In genomic region chrX:12999422-12999821, GRCh38 we compare ENCODE assay signal across 9 cellular contexts. TPM values are rescaled to one million over a fixed set of nuclear protein-coding genes. Genes with fewer than 3 reads are reported as not detected.
DNase-seq lines count a peak whose midpoint lies in the region; ATAC-seq, FAIRE-seq and TF ChIP-seq lines count a peak whose summit lies in the region.
"Had no signal": no experiment of that assay in that cellular context is flagged by ENCODE, and none has a peak within 500 bp of the region (broad histone marks: within the 10 kb centered on the region; RNA-seq: fewer than 3 reads in every experiment).

No MANE protein-coding gene starts in this region.

- peak; percentile 44 for DNase-seq in activated T-cell treated with anti-CD3 and anti-CD28 coated beads, Interleukin-2, amount 50 U/mL, for 4 hours
- DNase-seq in activated T-cell treated with anti-CD3 and anti-CD28 coated beads, Interleukin-2, amount 50 U/mL, for 1 hour = no peak
- no peak for DNase-seq in GM12878 (ENCODE audit: low read depth, low spot score)
- no peak for DNase-seq in substantia nigra (lab: John Stamatoyannopoulos, UW)
- DNase-seq in GOT3 (lab: John Stamatoyannopoulos, UW) = no peak
- no peak for DNase-seq in EL

- H3K27me3 Mint-ChIP-seq in activated T-cell treated with anti-CD3 and anti-CD28 coated beads, Interleukin-2, amount 50 U/mL, for 4 hours (ENCODE audit: low read depth) = no peaks in the 10 kb centered on the region

- intact Hi-C loops in GM12878 (cut with micrococcal nuclease; ENCODE audit: unreplicated experiment) = no loop called here

- H3K9me3 ChIP-seq in HUES64 (ENCODE audit: insufficient read depth, low read depth, low read length) (no peaks in the 10 kb centered on the region), GM12878 (replicated peaks; ENCODE audit: control insufficient read depth, insufficient read depth, low read length) (no peaks in the 10 kb centered on the region)

- H3K9me3 Mint-ChIP-seq in activated T-cell treated with anti-CD3 and anti-CD28 coated beads, Interleukin-2, amount 50 U/mL, for 4 hours = no peaks in the 10 kb centered on the region

- H3K27ac ChIP-seq in HUES64 (ENCODE audit: low read depth, low read length) (peak overlapping the region; percentile 67; the same call in 1 of the 2 replicates), GM12878 (ENCODE audit: control insufficient read depth, insufficient read depth) (peak overlapping the region; percentile 91), substantia nigra (ENCODE audit: low read depth, low read length, poor library complexity, severe bottlenecking) (peak overlapping the region; percentile 79)

- SMC1A ChIA-PET in GM12878 (lab: Charles Lee; ENCODE audit: uncharacterized antibody, unreplicated experiment) = interaction anchor here (1.0 to 25.1 kb wide), 9 partner anchors 12 to 83 kb away, joined by 3 to 847 read pairs (median 83); partner anchors contain the start of gene TMSB4X

- H3K27me3 ChIP-seq in HUES64 (ENCODE audit: insufficient read depth, low read length) (no peaks in the 10 kb centered on the region), GM12878 (replicated peaks in 1 of 2; ENCODE audit: control insufficient read depth in 2 of 2, insufficient read depth in 2 of 2, low read length in 1 of 2) (no peaks in the 10 kb centered on the region)

- RAD21 ChIA-PET in GM12878 (lab: Charles Lee; ENCODE audit: unreplicated experiment) = interaction anchor here (0.8 to 22.5 kb wide), 12 partner anchors 9 to 256 kb away, joined by 3 to 689 read pairs (median 22); partner anchors contain the start of gene TMSB4X

- 50% methylated on average over 9 of the region's 9 CpGs for WGBS in HUES64
- 4% methylated on average over 9 of the region's 9 CpGs for WGBS in GM12878 (ENCODE audit: insufficient coverage, insufficient replicate concordance, low lambda C conversion rate, missing lambda C conversion rate)

- no peaks in the 10 kb centered on the region for H3K36me3 ChIP-seq in HUES64 (ENCODE audit: insufficient read depth, low read length)
- no peaks in the 10 kb centered on the region for H3K36me3 ChIP-seq in GM12878 (ENCODE audit: control insufficient read depth in 2 of 2, insufficient read depth in 2 of 2, low read length in 1 of 2)

- CTCF ChIA-PET in GM12878 (lab: Yijun Ruan, JAX) = interaction anchor here (0.8 to 12.2 kb wide), 9 partner anchors 14 to 474 kb away, joined by 3 to 123 read pairs (median 5); no protein-coding TSS in a partner anchor

- POLR2A ChIA-PET in GM12878 (lab: Charles Lee) = interaction anchor here (0.6 to 17.2 kb wide), 11 partner anchors 13 to 255 kb away, joined by 3 to 280 read pairs (median 5); no protein-coding TSS in a partner anchor

- H3K4me3 ChIP-seq in HUES64 (ENCODE audit: low read length) = no peak overlapping the region
- H3K4me3 ChIP-seq in GM12878 = peak overlapping the region; percentile 9; the same call in 1 of the 2 replicates

- no peaks in the 10 kb centered on the region; the same call in none of the 2 replicates for H3K79me2 ChIP-seq in GM12878 (ENCODE audit: control insufficient read depth, insufficient read depth, low read length)

- peak; percentile 82 for FAIRE-seq in GM12878 (lab: Jason Lieb, UNC)

- H3K4me1 ChIP-seq in HUES64 (ENCODE audit: insufficient read depth, low read length) (peaks cover 28% of the 10 kb centered on the region), GM12878 (ENCODE audit: control insufficient read depth, insufficient read depth, low read length) (peaks cover 59% of the 10 kb centered on the region)

- H3K36me3 Mint-ChIP-seq in activated T-cell treated with anti-CD3 and anti-CD28 coated beads, Interleukin-2, amount 50 U/mL, for 4 hours (ENCODE audit: insufficient read depth) = no peaks in the 10 kb centered on the region

- no TSS peak for BruUV-seq in GM12878 (replicated peaks; lab: Mats Ljungman, UMichigan)

- peak overlapping the region; percentile 66 for H3K4me3 Mint-ChIP-seq in activated T-cell treated with anti-CD3 and anti-CD28 coated beads, Interleukin-2, amount 50 U/mL, for 4 hours

- TF ChIP-seq RAD21 in GM12878 (IDR thresholded peaks at IDR 0.05; ENCODE audit: insufficient read depth, low read depth, low read length) = peak; percentile 17; the same call in 1 of the 2 replicates

- peak overlapping the region; percentile 72 for H3K4me2 ChIP-seq in GM12878 (ENCODE audit: control insufficient read depth, insufficient read depth)

- TF ChIP-seq POLR2A in GM12878 (IDR thresholded peaks at IDR 0.05; ENCODE audit: low read depth, low read length) = 0 out of 2 replicates have a peak, but pooled peaks have one; percentile 32

- H4K20me1 ChIP-seq in GM12878 (ENCODE audit: control insufficient read depth, insufficient read depth) = no peaks in the 10 kb centered on the region

- TF ChIP-seq EP300 in GM12878 (IDR thresholded peaks at IDR 0.05; ENCODE audit: borderline replicate concordance in 1 of 2, control insufficient read depth in 1 of 2, low read depth in 2 of 2, low read length in 2 of 2) = peak; percentile 90 to 95; a peak in 3 of 4 replicates

- H3K4me1 Mint-ChIP-seq in activated T-cell treated with anti-CD3 and anti-CD28 coated beads, Interleukin-2, amount 50 U/mL, for 4 hours (ENCODE audit: low read depth) = peaks cover 67% of the 10 kb centered on the region

- in situ Hi-C loops in GM12878 (cut with MboI) = no loop called here

- no peak for TF ChIP-seq CTCF in GM12878 (IDR thresholded peaks at IDR 0.05 in 2 of 3, conservative IDR thresholded peaks at IDR 0.05 in 1 of 3; ENCODE audit: control insufficient read depth in 2 of 3, extremely low read depth in 1 of 3, insufficient read depth in 1 of 3, low read depth in 3 of 3, low read length in 3 of 3)

- no peak overlapping the region for H2AFZ ChIP-seq in GM12878 (ENCODE audit: control insufficient read depth, low read depth, low read length)

- peak; percentile 74 to 77 for ATAC-seq in activated T-cell treated with anti-CD3 and anti-CD28 coated beads, Interleukin-2, amount 50 U/mL, for 4 hours
- ATAC-seq in GM12878 = peak; percentile 67
- no peak for ATAC-seq in GM21786 (IDR thresholded peaks at IDR 0.05; ENCODE audit: unreplicated experiment)

- H3K9ac ChIP-seq in HUES64 (ENCODE audit: low read depth, low read length) = no peak overlapping the region
- peak overlapping the region; percentile 48 for H3K9ac ChIP-seq in GM12878 (ENCODE audit: control insufficient read depth, insufficient read depth, low read length)

TF ChIP-seq in GM12878, 131 proteins besides CTCF, POLR2A, EP300 and RAD21 (continues in another document):
- no peak for TF ChIP-seq MEF2B (IDR thresholded peaks at IDR 0.05; ENCODE audit: partially characterized antibody, poor library complexity, severe bottlenecking)

RNA-seq across cellular contexts. Expression of gene TMSB4X, which starts 24.5 kb away (rescaled TPM):
- 1,000 to 10,000 TPM; 1,344 to 1,576 (median 1,475) TPM for total RNA-seq in activated T-cell treated with anti-CD3 and anti-CD28 coated beads, Interleukin-2, amount 50 U/mL, for 4 hours
- 2,123 TPM for polyA plus RNA-seq in HUES64 (2013, experiment 1 of 2)
- 2,317 TPM for polyA plus RNA-seq in HUES64 (2013, experiment 2 of 2)
- total RNA-seq in GM12878 (2013; cell fraction: nucleolus; rRNA removed) = 726 and 815 TPM in 2 replicates
- total RNA-seq in GM12878 (2014; rRNA removed) (20,095 and 20,513 TPM in 2 replicates), GM12878 (2014; rRNA removed; fragmentation: Illumina TruSeq; extraction: Trizol) (14,081 and 14,526 TPM in 2 replicates), GM12878 (2021) (15,676 and 15,778 TPM in 2 replicates)
- polyA plus RNA-seq in GM12878 (2011; ENCODE audit: low read depth) = 20,663 TPM
- polyA plus RNA-seq in GM12878 (2011; rRNA removed) (13,924 and 13,999 TPM in 2 replicates), GM12878 (2014; fragmentation: Illumina TruSeq; extraction: Trizol) (22,521 and 25,739 TPM in 2 replicates), GM12878 (2014; fragmentation: Nextera tagmentation; extraction: Ambion mirVana) (over 10,000 TPM; 32,576 to 35,408 TPM), GM12878 (2014; rRNA removed) (21,672 and 21,926 TPM in 2 replicates), GM12878 (2016; fragmentation: Nextera tagmentation; extraction: Ambion mirVana) (over 10,000 TPM; 35,271 to 37,234 TPM)
- polyA plus RNA-seq in GM12878 (2011; cell fraction: cytosol; rRNA removed) = 6,321 and 8,073 TPM in 2 replicates
- 2,770 and 4,943 TPM in 2 replicates for polyA plus RNA-seq in GM12878 (2011; cell fraction: nucleus; rRNA removed)
- polyA plus RNA-seq in GM12878 (2012) = 18,326 and 24,333 TPM in 2 replicates
- polyA minus RNA-seq in GM12878 (2011; rRNA and poly(A)+ RNA removed) = 5,151 and 6,646 TPM in 2 replicates
- 2,250 and 2,391 TPM in 2 replicates for polyA minus RNA-seq in GM12878 (2011; cell fraction: cytosol; rRNA and poly(A)+ RNA removed)
- polyA minus RNA-seq in GM12878 (2011; cell fraction: nucleus; rRNA and poly(A)+ RNA removed) = 1,575 and 1,669 TPM in 2 replicates

RNA-seq across cellular contexts. Expression of gene FAM9C, which starts 45.0 kb away (rescaled TPM):
- not detected for total RNA-seq in activated T-cell treated with anti-CD3 and anti-CD28 coated beads, Interleukin-2, amount 50 U/mL, for 4 hours
- polyA plus RNA-seq in HUES64 (2013, experiment 1 of 2) = not detected
- not detected for polyA plus RNA-seq in HUES64 (2013, experiment 2 of 2)
- total RNA-seq in GM12878 (2013; cell fraction: nucleolus; rRNA removed) = 0.61 and 0.65 TPM in 2 replicates
- total RNA-seq in GM12878 (2014; rRNA removed) (not detected in 2 replicates), GM12878 (2014; rRNA removed; fragmentation: Illumina TruSeq; extraction: Trizol) (not detected in 2 replicates), GM12878 (2021) (not detected in 2 replicates)
- not detected for polyA plus RNA-seq in GM12878 (2011; ENCODE audit: low read depth)
- polyA plus RNA-seq in GM12878 (2011; rRNA removed) (0.03 and 0.10 TPM in 2 replicates), GM12878 (2014; fragmentation: Illumina TruSeq; extraction: Trizol) (0.01 and 0.11 TPM in 2 replicates), GM12878 (2014; fragmentation: Nextera tagmentation; extraction: Ambion mirVana) (not detected), GM12878 (2014; rRNA removed) (0.04 TPM in 1 of 2 replicates, not detected in the other), GM12878 (2016; fragmentation: Nextera tagmentation; extraction: Ambion mirVana) (not detected)
- polyA plus RNA-seq in GM12878 (2011; cell fraction: cytosol; rRNA removed) = 0.01 TPM in 1 of 2 replicates, not detected in the other
- 0.07 and 0.10 TPM in 2 replicates for polyA plus RNA-seq in GM12878 (2011; cell fraction: nucleus; rRNA removed)
- polyA plus RNA-seq in GM12878 (2012) = 0.31 TPM in 1 of 2 replicates, not detected in the other
- polyA minus RNA-seq in GM12878 (2011; rRNA and poly(A)+ RNA removed) = not detected in 2 replicates
- not detected in 2 replicates for polyA minus RNA-seq in GM12878 (2011; cell fraction: cytosol; rRNA and poly(A)+ RNA removed)
- polyA minus RNA-seq in GM12878 (2011; cell fraction: nucleus; rRNA and poly(A)+ RNA removed) = not detected in 2 replicates
- total RNA-seq: renal cortical epithelial cell had no signal
